ENCODE assay signal across 1 cellular context in genomic region chr19:16458391-16459128, GRCh38.
A peak's percentile ranks its signal among the peaks of the same experiment; 100 is the strongest.
TF ChIP-seq lines count a peak whose summit lies in the region.

No MANE protein-coding gene starts in this region.

TF ChIP-seq in HepG2, 621 proteins besides CTCF, POLR2A, EP300 and RAD21 (continued from another document):
- no peak for TF ChIP-seq ZNF792 (CRISPR knock-in tag; IDR thresholded peaks at IDR 0.05)
- no peak for TF ChIP-seq CHD4 (IDR thresholded peaks at IDR 0.05; ENCODE audit: borderline replicate concordance, low read length)
- TF ChIP-seq, protein P1, sequence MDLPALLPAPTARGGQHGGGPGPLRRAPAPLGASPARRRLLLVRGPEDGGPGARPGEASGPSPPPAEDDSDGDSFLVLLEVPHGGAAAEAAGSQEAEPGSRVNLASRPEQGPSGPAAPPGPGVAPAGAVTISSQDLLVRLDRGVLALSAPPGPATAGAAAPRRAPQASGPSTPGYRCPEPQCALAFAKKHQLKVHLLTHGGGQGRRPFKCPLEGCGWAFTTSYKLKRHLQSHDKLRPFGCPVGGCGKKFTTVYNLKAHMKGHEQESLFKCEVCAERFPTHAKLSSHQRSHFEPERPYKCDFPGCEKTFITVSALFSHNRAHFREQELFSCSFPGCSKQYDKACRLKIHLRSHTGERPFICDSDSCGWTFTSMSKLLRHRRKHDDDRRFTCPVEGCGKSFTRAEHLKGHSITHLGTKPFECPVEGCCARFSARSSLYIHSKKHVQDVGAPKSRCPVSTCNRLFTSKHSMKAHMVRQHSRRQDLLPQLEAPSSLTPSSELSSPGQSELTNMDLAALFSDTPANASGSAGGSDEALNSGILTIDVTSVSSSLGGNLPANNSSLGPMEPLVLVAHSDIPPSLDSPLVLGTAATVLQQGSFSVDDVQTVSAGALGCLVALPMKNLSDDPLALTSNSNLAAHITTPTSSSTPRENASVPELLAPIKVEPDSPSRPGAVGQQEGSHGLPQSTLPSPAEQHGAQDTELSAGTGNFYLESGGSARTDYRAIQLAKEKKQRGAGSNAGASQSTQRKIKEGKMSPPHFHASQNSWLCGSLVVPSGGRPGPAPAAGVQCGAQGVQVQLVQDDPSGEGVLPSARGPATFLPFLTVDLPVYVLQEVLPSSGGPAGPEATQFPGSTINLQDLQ (CRISPR knock-in tag; IDR thresholded peaks at IDR 0.05), result no peak
- TF ChIP-seq, protein P2, sequence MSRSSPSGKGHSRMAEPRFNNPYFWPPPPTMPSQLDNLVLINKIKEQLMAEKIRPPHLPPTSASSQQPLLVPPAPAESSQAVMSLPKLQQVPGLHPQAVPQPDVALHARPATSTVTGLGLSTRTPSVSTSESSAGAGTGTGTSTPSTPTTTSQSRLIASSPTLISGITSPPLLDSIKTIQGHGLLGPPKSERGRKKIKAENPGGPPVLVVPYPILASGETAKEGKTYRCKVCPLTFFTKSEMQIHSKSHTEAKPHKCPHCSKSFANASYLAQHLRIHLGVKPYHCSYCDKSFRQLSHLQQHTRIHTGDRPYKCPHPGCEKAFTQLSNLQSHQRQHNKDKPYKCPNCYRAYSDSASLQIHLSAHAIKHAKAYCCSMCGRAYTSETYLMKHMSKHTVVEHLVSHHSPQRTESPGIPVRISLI (CRISPR knock-in tag; IDR thresholded peaks at IDR 0.05; ENCODE audit: borderline replicate concordance), result no peak
- no peak for TF ChIP-seq ZBTB1 (CRISPR knock-in tag; IDR thresholded peaks at IDR 0.05; ENCODE audit: borderline replicate concordance)
- no peak for TF ChIP-seq ZNF513 (CRISPR knock-in tag; conservative IDR thresholded peaks at IDR 0.05)
- TF ChIP-seq YEATS2 (CRISPR knock-in tag; IDR thresholded peaks at IDR 0.05; ENCODE audit: borderline replicate concordance), result no peak
- peak; percentile 39; the same call in 1 of the 2 replicates for TF ChIP-seq ZNF768 (CRISPR knock-in tag; IDR thresholded peaks at IDR 0.05)
- no peak for TF ChIP-seq RARG (CRISPR knock-in tag; IDR thresholded peaks at IDR 0.05; ENCODE audit: low read depth)
- no peak for TF ChIP-seq SP5 (CRISPR knock-in tag; IDR thresholded peaks at IDR 0.05; ENCODE audit: borderline replicate concordance, low read depth)
- TF ChIP-seq NFRKB (IDR thresholded peaks at IDR 0.05), result no peak
- no peak for TF ChIP-seq CBX5 (CRISPR knock-in tag; IDR thresholded peaks at IDR 0.05; ENCODE audit: borderline replicate concordance)
- TF ChIP-seq ZNF281 (CRISPR knock-in tag; IDR thresholded peaks at IDR 0.05; ENCODE audit: borderline replicate concordance), result peak; percentile 47; the same call in 1 of the 2 replicates
- no peak for TF ChIP-seq RAD51 (IDR thresholded peaks at IDR 0.05; ENCODE audit: borderline replicate concordance)
- 0 out of 2 replicates have a peak, but pooled peaks have one; percentile 41 for TF ChIP-seq ZNF605 (CRISPR knock-in tag; IDR thresholded peaks at IDR 0.05)
- peak; percentile 89; the same call in 1 of the 2 replicates for TF ChIP-seq ZNF616 (CRISPR knock-in tag; IDR thresholded peaks at IDR 0.05; ENCODE audit: low read depth)
- TF ChIP-seq TARDBP (CRISPR knock-in tag; IDR thresholded peaks at IDR 0.05), result no peak
- no peak for TF ChIP-seq ZBTB7B (CRISPR knock-in tag; IDR thresholded peaks at IDR 0.05)
- TF ChIP-seq CC2D1A (CRISPR knock-in tag; IDR thresholded peaks at IDR 0.05), result no peak
- TF ChIP-seq ZSCAN29 (CRISPR knock-in tag; conservative IDR thresholded peaks at IDR 0.05), result no peak
- TF ChIP-seq MLXIP (CRISPR knock-in tag; IDR thresholded peaks at IDR 0.05; ENCODE audit: borderline replicate concordance), result no peak
